ENCODE assay signal across 12 cellular contexts in genomic region chr3:132522353-132522752, GRCh38.
DNase-seq lines count a peak whose midpoint lies in the region; ATAC-seq and TF ChIP-seq lines count a peak whose summit lies in the region.
"Had no signal": no experiment of that assay in that cellular context is flagged by ENCODE, and none has a peak within 500 bp of the region (broad histone marks: within the 10 kb centered on the region; RNA-seq: fewer than 3 reads in every experiment).

No MANE protein-coding gene starts in this region.

- H3K36me3 ChIP-seq in MG63 = peaks cover 54% of the 10 kb centered on the region

- no peaks in the 10 kb centered on the region for H3K9me3 ChIP-seq in MG63

- no peaks in the 10 kb centered on the region for H3K9me3 Mint-ChIP-seq in T-cell

- POLR2A ChIA-PET in T-cell (lab: Charles Lee) = no interaction called here

- no peaks in the 10 kb centered on the region for H3K27me3 ChIP-seq in MG63

- TF ChIP-seq CTCF in GM13976 (IDR thresholded peaks at IDR 0.05; ENCODE audit: borderline replicate concordance, control extremely low read depth, extremely low read depth, insufficient read depth, missing control alignments) = no peak

- in situ Hi-C loops in GM13976 (cut with MboI; ENCODE audit: low sequenced_read_pairs, unreplicated experiment) = no loop called here

- H3K4me1 Mint-ChIP-seq in T-cell = peaks cover 0 to 6% (median 3%) of the 10 kb centered on the region in 3 donors

- no peak overlapping the region for H3K4me3 Mint-ChIP-seq in T-cell

- H3K36me3 Mint-ChIP-seq in T-cell = peaks cover 53% of the 10 kb centered on the region

- no peaks in the 10 kb centered on the region for H3K27me3 Mint-ChIP-seq in T-cell

- peak overlapping the region; percentile 17 to 19 for H3K27ac Mint-ChIP-seq in T-cell

- DNase-seq in GM13976 (ENCODE audit: low spot score) (peak; percentile 26), T-cell (no peak), MG63 (no peak), EL (no peak), amniotic stem cell (lab: John Stamatoyannopoulos, UW) (no peak), A172 (ENCODE audit: low spot score) (no peak)
- DNase-seq: activated gamma-delta T cell treated with Interleukin-2 at 50 U/mL for 16 hours, hippocampal formation, NCI-H1436, trophoblast cell had no signal

- ATAC-seq in GM19351 (IDR thresholded peaks at IDR 0.05; ENCODE audit: unreplicated experiment) (peak; percentile 70), HG02870 (IDR thresholded peaks at IDR 0.05; ENCODE audit: unreplicated experiment) (peak; percentile 73), T-cell (replicated peaks in 1 of 4) (no peak)

- no peak overlapping the region for H3K4me3 ChIP-seq in MG63

- CTCF ChIA-PET in T-cell (lab: Charles Lee) = interaction anchor here in 1 of 2 donors (1.2 to 2.0 kb wide), 2 partner anchors 13 to 15 kb away, joined by 4 to 8 read pairs; no protein-coding TSS in a partner anchor

Comparison
In these comparisons a context has a peak if more than half of its experiments do, and no peak if none do; other contexts are left out.
1. ATAC-seq: peak in GM19351 (single experiment) and HG02870 (single experiment); none in T-cell (0 of 4).